31 cellular contexts compared by ENCODE assay signal in the genomic region with DNA sequence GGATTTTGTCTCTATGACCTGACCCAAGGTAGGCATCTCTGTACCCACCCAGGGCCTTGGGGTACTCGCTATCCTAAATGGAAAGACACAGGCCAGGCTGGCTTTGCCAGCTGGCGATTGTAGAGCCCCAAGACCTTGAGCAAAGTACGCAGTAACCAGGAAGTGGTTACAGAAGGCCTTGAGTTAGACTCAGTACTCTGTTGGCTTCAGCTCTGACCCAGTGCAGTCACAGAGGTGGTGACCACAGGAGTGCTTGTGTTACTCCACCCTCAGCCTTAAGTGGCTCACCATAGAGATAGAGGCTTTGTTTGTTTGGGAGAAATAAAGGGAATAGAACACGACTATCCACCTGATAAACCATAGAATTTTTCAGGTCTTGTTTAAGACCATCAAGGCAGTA.
"Had no signal": no experiment of that assay in that cellular context is flagged by ENCODE, and none has a peak within 500 bp of the region (broad histone marks: within the 10 kb centered on the region; RNA-seq: fewer than 3 reads in every experiment).

No MANE protein-coding gene starts in this region.

- H3K27ac ChIP-seq: brain microvascular endothelial cell, cardiac muscle cell, colonic mucosa, epithelial cell of prostate, esophagus squamous epithelium, gastroesophageal sphincter, heart right ventricle, hepatocyte, WERI-Rb-1 had no signal

- H3K9me3 ChIP-seq: colonic mucosa, esophagus squamous epithelium, gastroesophageal sphincter had no signal

- H3K27me3 ChIP-seq: brain microvascular endothelial cell, cardiac muscle cell, colonic mucosa, esophagus squamous epithelium, gastroesophageal sphincter, heart right ventricle, hepatocyte had no signal

- H3K36me3 ChIP-seq: brain microvascular endothelial cell, cardiac muscle cell, colonic mucosa, esophagus squamous epithelium, gastroesophageal sphincter, heart right ventricle, WERI-Rb-1 had no signal

- H2AFZ ChIP-seq: hepatocyte had no signal

- ATAC-seq: activated CD4-positive, CD25-positive, alpha-beta regulatory T cell treated with anti-CD3 and anti-CD28 coated beads, Interleukin-2, amount 50 U/mL, for 24 hours; activated CD8-positive, alpha-beta T cell treated with anti-CD3 and anti-CD28 coated beads for 36 hours; activated T-cell treated with anti-CD3 and anti-CD28 coated beads, Interleukin-2, amount 50 U/mL, for 4 hours; activated T-helper 17 cell treated with anti-CD3 and anti-CD28 coated beads, Interleukin-2, amount 50 U/mL, for 72 hours; gastroesophageal sphincter; heart right ventricle had no signal

- DNase-seq: activated B cell treated with CpG ODN at 0.5 μM for 24 hours; activated CD4-positive, alpha-beta T cell treated with anti-CD3 and anti-CD28 coated beads for 48 hours; activated CD4-positive, alpha-beta T cell treated with anti-CD3 and anti-CD28 coated beads, Interleukin-2, amount 50 U/mL, for 1 hour; activated CD4-positive, alpha-beta T cell treated with anti-CD3 and anti-CD28 coated beads, Interleukin-2, amount 50 U/mL, for 48 hours; activated CD8-positive, alpha-beta memory T cell treated with anti-CD3 and anti-CD28 coated beads for 24 hours; activated CD8-positive, alpha-beta T cell treated with anti-CD3 and anti-CD28 coated beads for 36 hours; activated effector memory CD4-positive, alpha-beta T cell treated with Interleukin-2 at 50 U/mL for 16 hours; activated gamma-delta T cell treated with Interleukin-2 at 50 U/mL for 16 hours; activated naive CD4-positive, alpha-beta T cell treated with anti-CD3 and anti-CD28 coated beads, Interleukin-2, amount 50 U/mL, for 16 hours; activated naive CD4-positive, alpha-beta T cell treated with Interleukin-2 at 50 U/mL for 16 hours; activated T-cell treated with anti-CD3 and anti-CD28 coated beads, Interleukin-2, amount 50 U/mL, for 4 hours; amniotic stem cell; anterior cingulate cortex; brain microvascular endothelial cell; central memory CD4-positive, alpha-beta T cell; cerebellar nuclear complex; colonic mucosa; effector CD8-positive, alpha-beta T cell; esophagus squamous epithelium; foreskin melanocyte; heart right ventricle; T1000; WERI-Rb-1 had no signal

- H3K4me2 ChIP-seq: hepatocyte had no signal

- H3K4me1 ChIP-seq: colonic mucosa, esophagus squamous epithelium, gastroesophageal sphincter, heart right ventricle had no signal

- FAIRE-seq: endometrium, endothelial cell of umbilical vein had no signal

- H3K4me3 ChIP-seq: cardiac muscle cell, colonic mucosa, esophagus squamous epithelium, gastroesophageal sphincter, heart right ventricle, hepatocyte had no signal

- H3K79me2 ChIP-seq: hepatocyte had no signal
